22 cellular contexts compared by ENCODE assay signal in the genomic region with DNA sequence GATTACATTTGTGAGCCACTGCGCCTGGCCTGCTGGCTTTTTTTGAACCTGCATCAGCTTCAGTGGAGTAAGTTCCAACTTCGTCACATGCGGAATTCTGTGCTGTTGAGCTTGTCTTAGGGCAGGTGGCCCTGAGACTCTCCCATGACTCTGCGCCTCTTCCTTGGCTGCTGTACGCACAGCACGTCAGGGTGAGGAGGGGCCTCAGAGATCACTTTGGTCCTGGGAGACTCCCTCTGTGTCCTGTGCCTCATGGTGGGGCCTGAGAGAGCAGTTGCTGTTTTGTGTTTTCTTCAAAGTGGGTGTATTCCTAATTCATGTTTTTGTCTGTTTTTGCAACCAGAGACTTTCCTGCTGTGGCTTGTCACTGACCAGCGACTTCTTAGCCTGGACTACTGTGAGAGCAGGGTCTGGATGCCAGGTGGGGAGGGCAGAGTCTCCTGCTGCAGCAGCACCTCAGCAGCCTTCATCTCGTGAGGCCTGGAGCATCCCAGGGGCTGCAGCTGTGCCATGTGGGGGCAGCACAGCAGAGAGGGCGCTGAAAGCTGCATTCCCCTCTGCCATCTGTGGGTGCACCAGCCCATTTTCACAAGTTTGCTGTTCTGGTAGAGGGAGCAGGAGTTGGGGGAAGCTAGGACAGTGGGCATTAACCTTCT.
"Had no signal": no experiment of that assay in that cellular context is flagged by ENCODE, and none has a peak within 500 bp of the region (broad histone marks: within the 10 kb centered on the region; RNA-seq: fewer than 3 reads in every experiment).

No MANE protein-coding gene starts in this region.

- DNase-seq: activated CD4-positive, alpha-beta T cell treated with anti-CD3 and anti-CD28 coated beads for 48 hours; activated CD8-positive, alpha-beta T cell treated with anti-CD3 and anti-CD28 coated beads, Interleukin-2, amount 10 ng/mL, durations not matched to agents 7 days and 5 days; activated gamma-delta T cell treated with Interleukin-2 at 50 U/mL for 16 hours; effector memory CD4-positive, alpha-beta T cell; hippocampal formation; mesenchymal stem cell; occipital lobe; retina; SK-N-SH; stimulated activated CD4-positive, alpha-beta T cell treated with anti-CD3 and anti-CD28 coated beads, Interleukin-4, amount 100 ng/mL, for 1 hour; stimulated activated naive CD8-positive, alpha-beta T cell treated with anti-CD3 and anti-CD28 coated beads, Interleukin-15, Interleukin-2, amounts not matched to agents 100 U/mL and 50 U/mL, for 24 hours; thyroid gland had no signal

- FAIRE-seq: colon, endothelial cell of umbilical vein, frontal cortex, islet of Langerhans had no signal

- H3K4me2 ChIP-seq: SK-N-SH had no signal

- ATAC-seq: activated CD8-positive, alpha-beta T cell treated with anti-CD3 and anti-CD28 coated beads, Interleukin-2, amount 10 ng/mL, durations not matched to agents 7 days and 5 days; stimulated activated naive CD8-positive, alpha-beta T cell treated with anti-CD3 and anti-CD28 coated beads, Interleukin-15, Interleukin-2, amounts not matched to agents 100 U/mL and 50 U/mL, for 24 hours had no signal

- H3K27me3 Mint-ChIP-seq: activated naive CD4-positive, alpha-beta T cell treated with anti-CD3 and anti-CD28 coated beads, Interleukin-2, amount 50 U/mL, for 24 hours; brain; central memory CD8-positive, alpha-beta T cell had no signal

- H3K4me1 ChIP-seq: esophagus muscularis mucosa, thyroid gland had no signal

- H3K27ac Mint-ChIP-seq: activated CD8-positive, alpha-beta T cell treated with anti-CD3 and anti-CD28 coated beads, Interleukin-2, amount 10 ng/mL, durations not matched to agents 7 days and 5 days; activated naive CD4-positive, alpha-beta T cell treated with anti-CD3 and anti-CD28 coated beads, Interleukin-2, amount 50 U/mL, for 24 hours had no signal

- H3K9ac ChIP-seq: SK-N-SH had no signal

- H3K9me3 Mint-ChIP-seq: activated naive CD4-positive, alpha-beta T cell treated with anti-CD3 and anti-CD28 coated beads, Interleukin-2, amount 50 U/mL, for 24 hours; brain; central memory CD8-positive, alpha-beta T cell had no signal

- H3K9me3 ChIP-seq: esophagus muscularis mucosa, mucosa of descending colon, SK-N-SH, spleen, thyroid gland had no signal

- H3K4me3 ChIP-seq: esophagus muscularis mucosa, mucosa of descending colon, spleen, thyroid gland had no signal

- H3K4me3 Mint-ChIP-seq: activated CD8-positive, alpha-beta T cell treated with anti-CD3 and anti-CD28 coated beads, Interleukin-2, amount 10 ng/mL, durations not matched to agents 7 days and 5 days; activated naive CD4-positive, alpha-beta T cell treated with anti-CD3 and anti-CD28 coated beads, Interleukin-2, amount 50 U/mL, for 24 hours; brain; central memory CD8-positive, alpha-beta T cell had no signal

- H3K27ac ChIP-seq: esophagus muscularis mucosa, spleen, thyroid gland had no signal

- H3K27me3 ChIP-seq: esophagus muscularis mucosa, spleen, thyroid gland had no signal
